In genomic region chr13:42548731-42549554, GRCh38 we compare ENCODE assay signal across 8 cellular contexts. TPM values are rescaled to one million over a fixed set of nuclear protein-coding genes. Genes with fewer than 3 reads are reported as not detected.
DNase-seq lines count a peak whose midpoint lies in the region; ATAC-seq, FAIRE-seq and TF ChIP-seq lines count a peak whose summit lies in the region.

No MANE protein-coding gene starts in this region.

- H3K27me3 ChIP-seq in SK-N-SH (ENCODE audit: insufficient read depth) (no peaks in the 10 kb centered on the region), colonic mucosa (no peaks in the 10 kb centered on the region)

- peak; percentile 88 for ATAC-seq in GM21717 (IDR thresholded peaks at IDR 0.05; ENCODE audit: unreplicated experiment)

- CTCF ChIA-PET in SK-N-SH (lab: Yijun Ruan, JAX) = no interaction called here

- no peak overlapping the region for H2AFZ ChIP-seq in SK-N-SH (ENCODE audit: low read depth)

- H3K27ac ChIP-seq in SK-N-SH (ENCODE audit: low read depth in 2 of 2, low read length in 1 of 2) = no peak overlapping the region
- H3K27ac ChIP-seq in colonic mucosa = no peak overlapping the region

- H3K4me1 ChIP-seq in SK-N-SH (ENCODE audit: control insufficient read depth in 1 of 2, insufficient read depth in 2 of 2, low read depth in 1 of 2, low read length in 1 of 2) (no peaks in the 10 kb centered on the region), colonic mucosa (no peaks in the 10 kb centered on the region)

- H3F3A ChIP-seq in SK-N-SH (replicated peaks; ENCODE audit: insufficient read depth) = no peaks in the 10 kb centered on the region

- TF ChIP-seq POLR2A in GM12891 (IDR thresholded peaks at IDR 0.05; ENCODE audit: low read depth, low read length) = no peak

- H3K9me3 ChIP-seq in SK-N-SH (no peaks in the 10 kb centered on the region), colonic mucosa (no peaks in the 10 kb centered on the region)

- peak; percentile 43 for DNase-seq in GM12891 (ENCODE audit: insufficient read length, low spot score)
- DNase-seq in LNCaP clone FGC (ENCODE audit: low read depth) = peak; percentile 64
- peak; percentile 33 for DNase-seq in fibroblast of mammary gland (ENCODE audit: low read depth)
- no peak for DNase-seq in SK-N-SH
- no peak for DNase-seq in NCI-H2081 treated with DMSO at 0.1 percent for 48 hours (lab: John Stamatoyannopoulos, UW)
- DNase-seq in colonic mucosa = no peak
- DNase-seq in LoVo (ENCODE audit: low spot score) = no peak

- POLR2A ChIA-PET in SK-N-SH (lab: Yijun Ruan, JAX) = no interaction called here

- H3K36me3 ChIP-seq in SK-N-SH (replicated peaks in 1 of 2; ENCODE audit: control insufficient read depth in 1 of 2, insufficient read depth in 2 of 2, low read length in 1 of 2) (no peaks in the 10 kb centered on the region), colonic mucosa (no peaks in the 10 kb centered on the region)

- TF ChIP-seq RAD21 in SK-N-SH (IDR thresholded peaks at IDR 0.05; ENCODE audit: low read length) = no peak

- intact Hi-C loops in colonic mucosa (cut with DNase I) = no loop called here

- H3K4me2 ChIP-seq in SK-N-SH = no peak overlapping the region

- WGBS in SK-N-SH (ENCODE audit: low lambda C conversion rate) = 67% methylated on average over 10 of the region's 10 CpGs

- no peaks in the 10 kb centered on the region for H3K79me2 ChIP-seq in SK-N-SH (ENCODE audit: insufficient read depth)

- H3K9me2 ChIP-seq in SK-N-SH = no peaks in the 10 kb centered on the region

- FAIRE-seq in GM12891 (lab: Jason Lieb, UNC) = peak; percentile 99

- no peak for TF ChIP-seq EP300 in SK-N-SH (IDR thresholded peaks at IDR 0.05; ENCODE audit: borderline replicate concordance in 1 of 2, low read depth in 1 of 2, low read length in 1 of 2)

- TF ChIP-seq CTCF in LNCaP clone FGC (IDR thresholded peaks at IDR 0.05; ENCODE audit: control insufficient read depth, extremely low read depth, insufficient read depth) (no peak), fibroblast of mammary gland (conservative IDR thresholded peaks at IDR 0.05; ENCODE audit: control insufficient read depth, insufficient read depth, low read depth, low read length) (no peak), SK-N-SH (IDR thresholded peaks at IDR 0.05) (no peak), colonic mucosa (IDR thresholded peaks at IDR 0.05) (no peak)

- H4K20me1 ChIP-seq in SK-N-SH (ENCODE audit: insufficient read depth) = no peaks in the 10 kb centered on the region

- H3K9ac ChIP-seq in SK-N-SH (no peak overlapping the region), colonic mucosa (ENCODE audit: low read depth in 2 of 2, low read length in 2 of 2) (no peak overlapping the region)

- H3K4me3 ChIP-seq in LNCaP clone FGC (ENCODE audit: low read depth, low read length) (peak overlapping the region; percentile 5; the same call in 1 of the 2 replicates), fibroblast of mammary gland (ENCODE audit: control insufficient read depth, low read depth, low read length) (no peak overlapping the region), SK-N-SH (ENCODE audit: low read depth in 2 of 2, low read length in 1 of 2) (no peak overlapping the region), colonic mucosa (no peak overlapping the region)

TF ChIP-seq in GM12891, 5 proteins besides CTCF, POLR2A, EP300 and RAD21:
- TF ChIP-seq PAX5 (IDR thresholded peaks at IDR 0.05; ENCODE audit: insufficient read depth, low read length, severe bottlenecking) (peak; percentile 91), POU2F2 (IDR thresholded peaks at IDR 0.05; ENCODE audit: low read depth, low read length) (peak; percentile 64; the same call in 1 of the 2 replicates), TAF1 (IDR thresholded peaks at IDR 0.05; ENCODE audit: low read depth, low read length) (no peak), SPI1 (IDR thresholded peaks at IDR 0.05; ENCODE audit: low read depth, low read length) (peak; percentile 95), POLR2AphosphoS5 (IDR thresholded peaks at IDR 0.05; ENCODE audit: low read depth, low read length) (no peak)
TF ChIP-seq in GM12891: peak in this region for 3.

TF ChIP-seq in SK-N-SH, 30 proteins besides CTCF, POLR2A, EP300 and RAD21:
- TF ChIP-seq GATA2 (CRISPR knock-in tag; IDR thresholded peaks at IDR 0.05) (no peak), GABPA (IDR thresholded peaks at IDR 0.05; ENCODE audit: low read depth) (no peak), TEAD4 (IDR thresholded peaks at IDR 0.05; ENCODE audit: borderline replicate concordance, insufficient read depth) (no peak), EZH2phosphoT487 (IDR thresholded peaks at IDR 0.05; ENCODE audit: borderline replicate concordance, low read depth) (no peak), SIN3A (IDR thresholded peaks at IDR 0.05; ENCODE audit: borderline replicate concordance, low read depth, low read length) (no peak), NFIC (IDR thresholded peaks at IDR 0.05; ENCODE audit: borderline replicate concordance) (no peak), ZBTB33 (IDR thresholded peaks at IDR 0.05; ENCODE audit: borderline replicate concordance, low read depth) (no peak), RFX5 (IDR thresholded peaks at IDR 0.05; ENCODE audit: low read length) (no peak), MXI1 (IDR thresholded peaks at IDR 0.05; ENCODE audit: low read depth, low read length) (no peak), FOXM1 (IDR thresholded peaks at IDR 0.05; ENCODE audit: low read depth) (no peak)

RNA-seq across cellular contexts. Expression of gene TNFSF11, which starts 25.0 kb away (rescaled TPM):
- 22.4 TPM for polyA plus RNA-seq in GM12891 (2012; ENCODE audit: low read depth, missing spikeins)
- not detected in 2 replicates for polyA plus RNA-seq in SK-N-SH (2012; rRNA removed)
- not detected in 2 replicates for polyA plus RNA-seq in SK-N-SH (2012; cell fraction: cytosol; rRNA removed)
- polyA plus RNA-seq in SK-N-SH (2012; cell fraction: nucleus; rRNA removed) = 0.08 TPM in 1 of 2 replicates, not detected in the other
- total RNA-seq in colonic mucosa = under 1 TPM; 0.15 to 0.66 TPM

Comparison
In these comparisons a context has a peak if more than half of its experiments do, and no peak if none do; other contexts are left out.
1. DNase-seq: peak in GM12891 (single experiment), LNCaP clone FGC (single experiment) and fibroblast of mammary gland (single experiment); none in SK-N-SH (single experiment), NCI-H2081 treated with DMSO at 0.1 percent for 48 hours (single experiment), colonic mucosa (single experiment) and LoVo (single experiment).